ENCODE assay signal across 11 cellular contexts in the genomic region with DNA sequence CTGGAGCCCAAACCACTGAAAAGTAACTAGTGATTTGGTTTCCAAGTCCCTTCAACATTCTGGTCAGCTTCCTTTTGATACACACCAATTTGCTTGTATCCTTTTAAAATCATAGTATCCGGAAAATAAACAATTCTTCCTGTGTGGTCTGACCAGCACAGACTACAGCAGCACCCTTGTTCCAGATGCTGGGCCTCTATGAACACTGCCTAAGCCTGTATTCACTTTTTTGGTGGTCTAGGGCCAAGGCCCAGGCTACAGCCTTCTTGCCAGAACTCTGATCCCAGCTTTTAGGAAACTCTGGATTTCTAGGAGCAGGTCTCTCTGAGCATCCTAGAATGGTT. TPM values are rescaled to one million over a fixed set of nuclear protein-coding genes. Genes with fewer than 3 reads are reported as not detected.
DNase-seq lines count a peak whose midpoint lies in the region; ATAC-seq, FAIRE-seq and TF ChIP-seq lines count a peak whose summit lies in the region.
"Had no signal": no experiment of that assay in that cellular context is flagged by ENCODE, and none has a peak within 500 bp of the region (broad histone marks: within the 10 kb centered on the region; RNA-seq: fewer than 3 reads in every experiment).

No MANE protein-coding gene starts in this region.

- H3K36me3 Mint-ChIP-seq in activated CD8-positive, alpha-beta T cell treated with anti-CD3 and anti-CD28 coated beads for 36 hours (ENCODE audit: low read depth) = no peaks in the 10 kb centered on the region
- H3K36me3 Mint-ChIP-seq in activated CD8-positive, alpha-beta T cell treated with anti-CD3 and anti-CD28 coated beads, Interleukin-2, amount 10 ng/mL, durations not matched to agents 7 days and 5 days (ENCODE audit: low read depth) = no peaks in the 10 kb centered on the region
- H3K36me3 Mint-ChIP-seq in activated naive CD8-positive, alpha-beta T cell treated with anti-CD3 and anti-CD28 coated beads, Interleukin-2, amount 10 ng/mL, durations not matched to agents 7 days and 5 days = no peaks in the 10 kb centered on the region

- TF ChIP-seq CTCF in activated CD8-positive, alpha-beta T cell treated with anti-CD3 and anti-CD28 coated beads for 36 hours (IDR thresholded peaks at IDR 0.05) = no peak
- TF ChIP-seq CTCF in keratinocyte (optimal IDR thresholded peaks at IDR 0.05 in 1 of 3, IDR thresholded peaks at IDR 0.05 in 1 of 3, conservative IDR thresholded peaks at IDR 0.05 in 1 of 3; ENCODE audit: extremely low read depth in 1 of 3, insufficient read depth in 2 of 3, low read length in 3 of 3) (no peak), suprapubic skin (IDR thresholded peaks at IDR 0.05) (no peak)

- H3K27ac ChIP-seq in keratinocyte (ENCODE audit: control insufficient read depth, insufficient read depth, low read length) (no peak overlapping the region), suprapubic skin (peak overlapping the region; percentile 84)
- H3K27ac ChIP-seq: neutrophil had no signal

- H3K4me2 ChIP-seq in keratinocyte (ENCODE audit: control insufficient read depth, extremely low read depth, insufficient read depth, low read depth, low read length) = peak overlapping the region; percentile 70

- H3K9ac ChIP-seq in keratinocyte (ENCODE audit: control insufficient read depth, extremely low read depth, insufficient read depth, low read length) = no peak overlapping the region

- H3K9me3 ChIP-seq in keratinocyte (ENCODE audit: control insufficient read depth, low read depth, low read length) (no peaks in the 10 kb centered on the region), suprapubic skin (no peaks in the 10 kb centered on the region)
- H3K9me3 ChIP-seq: neutrophil had no signal

- CTCF ChIA-PET in activated CD8-positive, alpha-beta T cell treated with anti-CD3 and anti-CD28 coated beads for 36 hours (lab: Charles Lee) = interaction anchor here (0.6 to 1.6 kb wide), 4 partner anchors 14 to 394 kb away, joined by 3 to 5 read pairs (median 3); partner anchors contain the start of gene CCN1
- CTCF ChIA-PET in activated CD8-positive, alpha-beta T cell treated with anti-CD3 and anti-CD28 coated beads, Interleukin-2, amount 10 ng/mL, durations not matched to agents 7 days and 5 days (lab: Charles Lee) = no interaction called here

- POLR2A ChIA-PET in activated CD8-positive, alpha-beta T cell treated with anti-CD3 and anti-CD28 coated beads for 36 hours (lab: Charles Lee) = no interaction called here
- POLR2A ChIA-PET in activated CD8-positive, alpha-beta T cell treated with anti-CD3 and anti-CD28 coated beads, Interleukin-2, amount 10 ng/mL, durations not matched to agents 7 days and 5 days (lab: Charles Lee) = no interaction called here
- POLR2A ChIA-PET in activated naive CD8-positive, alpha-beta T cell treated with anti-CD3 and anti-CD28 coated beads, Interleukin-2, amount 10 ng/mL, durations not matched to agents 7 days and 5 days (lab: Charles Lee) = no interaction called here

- dilution Hi-C loops in keratinocyte (cut with MboI; ENCODE audit: extremely low pct_ligation_motif_present, low sequenced_read_pairs) = no loop called here

- no peaks in the 10 kb centered on the region for H3K9me3 Mint-ChIP-seq in activated CD8-positive, alpha-beta T cell treated with anti-CD3 and anti-CD28 coated beads for 36 hours
- H3K9me3 Mint-ChIP-seq in activated CD8-positive, alpha-beta T cell treated with anti-CD3 and anti-CD28 coated beads, Interleukin-2, amount 10 ng/mL, durations not matched to agents 7 days and 5 days (ENCODE audit: insufficient read depth) = no peaks in the 10 kb centered on the region
- H3K9me3 Mint-ChIP-seq in activated naive CD8-positive, alpha-beta T cell treated with anti-CD3 and anti-CD28 coated beads, Interleukin-2, amount 10 ng/mL, durations not matched to agents 7 days and 5 days = no peaks in the 10 kb centered on the region

- H3K27ac Mint-ChIP-seq in activated CD8-positive, alpha-beta T cell treated with anti-CD3 and anti-CD28 coated beads for 36 hours = no peak overlapping the region
- no peak overlapping the region for H3K27ac Mint-ChIP-seq in activated CD8-positive, alpha-beta T cell treated with anti-CD3 and anti-CD28 coated beads, Interleukin-2, amount 10 ng/mL, durations not matched to agents 7 days and 5 days
- H3K27ac Mint-ChIP-seq in activated naive CD8-positive, alpha-beta T cell treated with anti-CD3 and anti-CD28 coated beads, Interleukin-2, amount 10 ng/mL, durations not matched to agents 7 days and 5 days = no peak overlapping the region

- no peak overlapping the region for H3K4me3 ChIP-seq in keratinocyte (ENCODE audit: control insufficient read depth in 2 of 3, extremely low read depth in 1 of 3, insufficient read depth in 2 of 3, low read depth in 1 of 3, low read length in 3 of 3)
- peak overlapping the region; percentile 89 for H3K4me3 ChIP-seq in suprapubic skin
- H3K4me3 ChIP-seq: K562 had no signal

- H3K27me3 Mint-ChIP-seq in activated CD8-positive, alpha-beta T cell treated with anti-CD3 and anti-CD28 coated beads for 36 hours = peaks cover 56% of the 10 kb centered on the region
- peaks cover 59% of the 10 kb centered on the region for H3K27me3 Mint-ChIP-seq in activated CD8-positive, alpha-beta T cell treated with anti-CD3 and anti-CD28 coated beads, Interleukin-2, amount 10 ng/mL, durations not matched to agents 7 days and 5 days (ENCODE audit: low read depth)
- peaks cover 57% of the 10 kb centered on the region for H3K27me3 Mint-ChIP-seq in activated naive CD8-positive, alpha-beta T cell treated with anti-CD3 and anti-CD28 coated beads, Interleukin-2, amount 10 ng/mL, durations not matched to agents 7 days and 5 days

- FAIRE-seq in keratinocyte (lab: Jason Lieb, UNC) = no peak
- FAIRE-seq: bronchial epithelial cell, K562 had no signal

- intact Hi-C loops in activated CD8-positive, alpha-beta T cell treated with anti-CD3 and anti-CD28 coated beads for 36 hours (cut with micrococcal nuclease) = loop anchor here (10.0 kb wide), 1 partner anchor 161 kb away; no protein-coding TSS in a partner anchor

- TF ChIP-seq EP300 in suprapubic skin (IDR thresholded peaks at IDR 0.05) = no peak

- DNase-seq in activated CD8-positive, alpha-beta T cell treated with anti-CD3 and anti-CD28 coated beads for 36 hours = no peak
- no peak for DNase-seq in activated CD8-positive, alpha-beta T cell treated with anti-CD3 and anti-CD28 coated beads, Interleukin-2, amount 10 ng/mL, durations not matched to agents 7 days and 5 days
- no peak for DNase-seq in activated naive CD8-positive, alpha-beta T cell treated with anti-CD3 and anti-CD28 coated beads, Interleukin-2, amount 10 ng/mL, durations not matched to agents 7 days and 5 days
- DNase-seq in keratinocyte (ENCODE audit: low read depth, low spot score) (no peak), suprapubic skin (ENCODE audit: low spot score in 2 of 2) (no peak), NCI-H187 (lab: John Stamatoyannopoulos, UW) (no peak), retina (no peak), DMS53 (lab: John Stamatoyannopoulos, UW) (no peak)

- no peak for TF ChIP-seq POLR2A in suprapubic skin (IDR thresholded peaks at IDR 0.05)

- no peaks in the 10 kb centered on the region for H3K79me2 ChIP-seq in keratinocyte (ENCODE audit: control insufficient read depth, insufficient read depth, low read length)

- H3K4me3 Mint-ChIP-seq in activated CD8-positive, alpha-beta T cell treated with anti-CD3 and anti-CD28 coated beads for 36 hours = peak overlapping the region; percentile 40
- no peak overlapping the region for H3K4me3 Mint-ChIP-seq in activated CD8-positive, alpha-beta T cell treated with anti-CD3 and anti-CD28 coated beads, Interleukin-2, amount 10 ng/mL, durations not matched to agents 7 days and 5 days
- peak overlapping the region; percentile 48 for H3K4me3 Mint-ChIP-seq in activated naive CD8-positive, alpha-beta T cell treated with anti-CD3 and anti-CD28 coated beads, Interleukin-2, amount 10 ng/mL, durations not matched to agents 7 days and 5 days

- no peak for ATAC-seq in activated CD8-positive, alpha-beta T cell treated with anti-CD3 and anti-CD28 coated beads for 36 hours
- ATAC-seq in activated CD8-positive, alpha-beta T cell treated with anti-CD3 and anti-CD28 coated beads, Interleukin-2, amount 10 ng/mL, durations not matched to agents 7 days and 5 days = no peak
- ATAC-seq in activated naive CD8-positive, alpha-beta T cell treated with anti-CD3 and anti-CD28 coated beads, Interleukin-2, amount 10 ng/mL, durations not matched to agents 7 days and 5 days (ENCODE audit: low read depth) = no peak
- ATAC-seq: K562 had no signal

- H4K20me1 ChIP-seq in keratinocyte (ENCODE audit: control insufficient read depth, extremely low read depth, insufficient read depth, low read length) = no peaks in the 10 kb centered on the region

- H3K27me3 ChIP-seq in keratinocyte (ENCODE audit: control insufficient read depth, extremely low read depth, insufficient read depth, low read length) (no peaks in the 10 kb centered on the region), suprapubic skin (peaks cover 5% of the 10 kb centered on the region)

- no peaks in the 10 kb centered on the region for H3K9me1 ChIP-seq in keratinocyte (ENCODE audit: control insufficient read depth, extremely low read depth, insufficient read depth, low read length)

- H3K4me1 Mint-ChIP-seq in activated CD8-positive, alpha-beta T cell treated with anti-CD3 and anti-CD28 coated beads for 36 hours (ENCODE audit: low read depth) = peaks cover 10% of the 10 kb centered on the region
- H3K4me1 Mint-ChIP-seq in activated CD8-positive, alpha-beta T cell treated with anti-CD3 and anti-CD28 coated beads, Interleukin-2, amount 10 ng/mL, durations not matched to agents 7 days and 5 days (ENCODE audit: low read depth) = peaks cover 4% of the 10 kb centered on the region
- peaks cover 2% of the 10 kb centered on the region for H3K4me1 Mint-ChIP-seq in activated naive CD8-positive, alpha-beta T cell treated with anti-CD3 and anti-CD28 coated beads, Interleukin-2, amount 10 ng/mL, durations not matched to agents 7 days and 5 days

- H3K36me3 ChIP-seq in keratinocyte (ENCODE audit: control insufficient read depth in 2 of 2, extremely low read depth in 1 of 2, insufficient read depth in 2 of 2, low read length in 2 of 2) = no peaks in the 10 kb centered on the region
- H3K36me3 ChIP-seq in suprapubic skin = no peaks in the 10 kb centered on the region
- H3K36me3 ChIP-seq: neutrophil had no signal

- WGBS in suprapubic skin = 47% methylated on average over 1 of the region's 1 CpG

- H2AFZ ChIP-seq in keratinocyte (ENCODE audit: control insufficient read depth, low read length) = no peak overlapping the region

- H3K4me1 ChIP-seq in keratinocyte (ENCODE audit: control insufficient read depth, extremely low read depth, insufficient read depth, low read length) (peaks cover 11% of the 10 kb centered on the region), suprapubic skin (peaks cover 42% of the 10 kb centered on the region)

RNA-seq across cellular contexts. Expression of gene DDAH1, which starts 0.8 kb away (rescaled TPM):
- total RNA-seq in activated CD8-positive, alpha-beta T cell treated with anti-CD3 and anti-CD28 coated beads for 36 hours = under 1 TPM; 0.07 to 0.09 TPM
- under 1 TPM; 0.13 to 0.26 TPM for total RNA-seq in activated CD8-positive, alpha-beta T cell treated with anti-CD3 and anti-CD28 coated beads, Interleukin-2, amount 10 ng/mL, durations not matched to agents 7 days and 5 days
- not detected for total RNA-seq in activated naive CD8-positive, alpha-beta T cell treated with anti-CD3 and anti-CD28 coated beads, Interleukin-2, amount 10 ng/mL, durations not matched to agents 7 days and 5 days
- 2.3 to 7.5 TPM (median 5.8 TPM) in 3 replicates for polyA plus RNA-seq in keratinocyte
- 0.96 TPM for polyA plus RNA-seq in keratinocyte (2011; ENCODE audit: low read depth)
- 3.8 and 7.6 TPM in 2 replicates for polyA plus RNA-seq in keratinocyte (2011; cell fraction: cytosol; rRNA removed)
- polyA plus RNA-seq in keratinocyte (2011; cell fraction: nucleus; rRNA removed) = 2.5 and 2.9 TPM in 2 replicates
- polyA plus RNA-seq in keratinocyte (2012; ENCODE audit: low replicate concordance) = 0.87 and 5.3 TPM in 2 replicates
- polyA minus RNA-seq in keratinocyte = 2.2 to 10.8 TPM (median 5.4 TPM) in 3 replicates
- polyA minus RNA-seq in keratinocyte (2011; cell fraction: cytosol; rRNA and poly(A)+ RNA removed) = 3.8 TPM
- 1.3 and 3.1 TPM in 2 replicates for polyA minus RNA-seq in keratinocyte (2011; cell fraction: nucleus; rRNA and poly(A)+ RNA removed)
- total RNA-seq in suprapubic skin = 10 to 100 TPM; 10.4 to 19.6 (median 15.5) TPM

Comparison
In these comparisons a context has a peak if more than half of its experiments do, and no peak if none do; other contexts are left out.
1. RNA of gene DDAH1, which starts 0.8 kb away (total RNA-seq): 10.4 to 19.6 TPM in suprapubic skin; 0.13 to 0.26 TPM in activated CD8-positive, alpha-beta T cell treated with anti-CD3 and anti-CD28 coated beads, Interleukin-2, amount 10 ng/mL, durations not matched to agents 7 days and 5 days, not detected in activated naive CD8-positive, alpha-beta T cell treated with anti-CD3 and anti-CD28 coated beads, Interleukin-2, amount 10 ng/mL, durations not matched to agents 7 days and 5 days and 0.07 to 0.09 TPM in activated CD8-positive, alpha-beta T cell treated with anti-CD3 and anti-CD28 coated beads for 36 hours; every median in the first group is over 4 times any median in the second.